In the genomic region with DNA sequence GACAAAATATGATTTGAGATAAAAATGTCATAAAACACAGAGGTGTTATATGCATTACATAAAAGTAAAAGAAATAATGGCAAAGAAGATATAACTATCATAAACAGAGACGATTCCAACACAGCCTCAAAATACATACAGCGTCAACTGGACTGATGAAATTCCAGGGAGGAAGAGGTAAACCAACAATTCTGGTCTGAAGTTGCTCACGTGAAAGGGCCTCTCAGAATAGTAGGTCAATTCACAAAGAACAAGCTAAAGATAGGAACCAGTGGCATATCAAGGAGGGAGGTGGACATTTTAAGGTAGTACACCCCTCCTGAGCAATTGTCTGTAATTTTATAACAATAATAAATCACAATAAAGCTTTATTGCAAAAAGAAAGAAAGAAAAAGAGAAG, we compare ENCODE assay signal across 29 cellular contexts. TPM values are rescaled to one million over a fixed set of nuclear protein-coding genes. Genes with fewer than 3 reads are reported as not detected.
"Had no signal": no experiment of that assay in that cellular context is flagged by ENCODE, and none has a peak within 500 bp of the region (broad histone marks: within the 10 kb centered on the region; RNA-seq: fewer than 3 reads in every experiment).

No MANE protein-coding gene starts in this region.

- FAIRE-seq: astrocyte, RCC 7860 had no signal

- H3K9ac ChIP-seq: KMS-11, SK-N-SH had no signal

- H3K9me3 ChIP-seq: SK-N-SH had no signal

- H3K4me2 ChIP-seq: KMS-11, SK-N-SH had no signal

- H3K27me3 Mint-ChIP-seq: activated naive CD8-positive, alpha-beta T cell; brain had no signal

- H3K4me1 Mint-ChIP-seq: activated CD4-positive, alpha-beta T cell treated with anti-CD3 and anti-CD28 coated beads, Interleukin-2, amount 10 ng/mL, durations not matched to agents 7 days and 5 days; activated T-helper 17 cell treated with anti-CD3 and anti-CD28 coated beads, Interleukin-2, amount 50 U/mL, for 72 hours; brain; central memory CD8-positive, alpha-beta T cell had no signal

- H3K9me3 Mint-ChIP-seq: activated CD4-positive, alpha-beta memory T cell treated with anti-CD3 and anti-CD28 coated beads for 36 hours; activated CD4-positive, alpha-beta T cell treated with anti-CD3 and anti-CD28 coated beads, Interleukin-2, amount 10 ng/mL, durations not matched to agents 7 days and 5 days; activated naive CD4-positive, alpha-beta T cell treated with anti-CD3 and anti-CD28 coated beads for 36 hours; activated T-helper 17 cell treated with anti-CD3 and anti-CD28 coated beads, Interleukin-2, amount 50 U/mL, for 72 hours; central memory CD8-positive, alpha-beta T cell had no signal

- H3K27ac ChIP-seq: KMS-11 had no signal

- ATAC-seq: activated T-helper 17 cell treated with anti-CD3 and anti-CD28 coated beads, Interleukin-2, amount 50 U/mL, for 72 hours; PC-3 had no signal

- H3K9me2 ChIP-seq: SK-N-SH had no signal

- DNase-seq: activated CD4-positive, alpha-beta memory T cell treated with anti-CD3 and anti-CD28 coated beads for 36 hours; activated CD4-positive, alpha-beta T cell treated with anti-CD3 and anti-CD28 coated beads, Interleukin-2, amount 10 ng/mL, durations not matched to agents 7 days and 5 days; activated CD4-positive, CD25-positive, alpha-beta regulatory T cell; activated gamma-delta T cell; activated naive CD4-positive, alpha-beta T cell treated with anti-CD3 and anti-CD28 coated beads for 36 hours; activated T-cell treated with anti-CD3 and anti-CD28 coated beads for 4 hours; activated T-cell treated with anti-CD3 and anti-CD28 coated beads, Interleukin-2, amount 50 U/mL, for 48 hours; amygdala; MM.1S; NCI-H1105; NCI-H1436 treated with DMSO at 0.1 percent for 48 hours; NCI-H187; NCI-H2081; NCI-H510A treated with DMSO at 0.1 percent for 48 hours; NCI-H69; NK-92 treated with Interleukin-12 subunit alpha and Interleukin-12 subunit beta, amount 100 ng/mL, for 24 hours; PC-3; SIG-M5; SK-N-SH; T-helper 1 cell; T-helper 9 cell had no signal

- H3K4me3 Mint-ChIP-seq: activated CD4-positive, alpha-beta memory T cell treated with anti-CD3 and anti-CD28 coated beads for 36 hours; activated CD4-positive, alpha-beta T cell treated with anti-CD3 and anti-CD28 coated beads, Interleukin-2, amount 10 ng/mL, durations not matched to agents 7 days and 5 days; activated naive CD4-positive, alpha-beta T cell treated with anti-CD3 and anti-CD28 coated beads for 36 hours; activated naive CD8-positive, alpha-beta T cell; activated T-helper 17 cell treated with anti-CD3 and anti-CD28 coated beads, Interleukin-2, amount 50 U/mL, for 72 hours; central memory CD8-positive, alpha-beta T cell had no signal

- H3K27ac Mint-ChIP-seq: activated CD4-positive, alpha-beta memory T cell treated with anti-CD3 and anti-CD28 coated beads for 36 hours; activated CD4-positive, alpha-beta T cell treated with anti-CD3 and anti-CD28 coated beads, Interleukin-2, amount 10 ng/mL, durations not matched to agents 7 days and 5 days; activated naive CD4-positive, alpha-beta T cell treated with anti-CD3 and anti-CD28 coated beads for 36 hours; activated naive CD8-positive, alpha-beta T cell; activated T-helper 17 cell treated with anti-CD3 and anti-CD28 coated beads, Interleukin-2, amount 50 U/mL, for 72 hours had no signal

- H3K36me3 Mint-ChIP-seq: activated CD4-positive, alpha-beta memory T cell treated with anti-CD3 and anti-CD28 coated beads for 36 hours; activated naive CD8-positive, alpha-beta T cell; brain had no signal

RNA-seq across cellular contexts. Expression of gene SLC2A5, which starts 18.6 kb away (rescaled TPM):
- total RNA-seq: activated CD4-positive, alpha-beta memory T cell treated with anti-CD3 and anti-CD28 coated beads for 36 hours; activated CD4-positive, alpha-beta T cell treated with anti-CD3 and anti-CD28 coated beads, Interleukin-2, amount 10 ng/mL, durations not matched to agents 7 days and 5 days; activated CD8-positive, alpha-beta memory T cell treated with anti-CD3 and anti-CD28 coated beads for 36 hours; activated naive CD4-positive, alpha-beta T cell treated with anti-CD3 and anti-CD28 coated beads for 36 hours; PC-3 had no signal

RNA-seq across cellular contexts. Expression of gene SLC2A7, which starts 24.6 kb away (rescaled TPM):
- total RNA-seq: activated CD4-positive, alpha-beta memory T cell treated with anti-CD3 and anti-CD28 coated beads for 36 hours; activated CD4-positive, alpha-beta T cell treated with anti-CD3 and anti-CD28 coated beads, Interleukin-2, amount 10 ng/mL, durations not matched to agents 7 days and 5 days; activated CD8-positive, alpha-beta memory T cell treated with anti-CD3 and anti-CD28 coated beads for 36 hours; activated naive CD4-positive, alpha-beta T cell treated with anti-CD3 and anti-CD28 coated beads for 36 hours; activated T-helper 17 cell treated with anti-CD3 and anti-CD28 coated beads, Interleukin-2, amount 50 U/mL, for 72 hours; astrocyte; PC-3 had no signal
- polyA plus RNA-seq: SK-N-SH had no signal
